In genomic region chr15:27341780-27342343, GRCh38 we compare ENCODE assay signal across 21 cellular contexts.
"Had no signal": no experiment of that assay in that cellular context is flagged by ENCODE, and none has a peak within 500 bp of the region (broad histone marks: within the 10 kb centered on the region; RNA-seq: fewer than 3 reads in every experiment).

No MANE protein-coding gene starts in this region.

- ATAC-seq: esophagus mucosa; gastrocnemius medialis; left ventricle myocardium superior; mucosa of descending colon; natural killer cell; stimulated activated effector memory CD8-positive, alpha-beta T cell treated with anti-CD3 and anti-CD28 coated beads, Interleukin-12 subunit alpha, Interleukin-12 subunit beta, amount 100 ng/mL, for 72 hours; stimulated activated naive CD8-positive, alpha-beta T cell treated with anti-CD3 and anti-CD28 coated beads, Interleukin-15, Interleukin-2, amounts not matched to agents 100 U/mL and 50 U/mL, for 24 hours had no signal

- H3K4me2 ChIP-seq: neural progenitor cell, smooth muscle cell had no signal

- H3K27me3 ChIP-seq: gastrocnemius medialis, neural progenitor cell, ovary, right atrium auricular region, suprapubic skin, tibial artery, upper lobe of left lung, uterus had no signal

- H3K9ac ChIP-seq: neural progenitor cell had no signal

- H3K9me3 ChIP-seq: gastrocnemius medialis, ovary, suprapubic skin, tibial artery, uterus had no signal

- H3K4me3 ChIP-seq: gastrocnemius medialis, mucosa of descending colon, neural progenitor cell, ovary, right atrium auricular region, smooth muscle cell, suprapubic skin, tibial artery, upper lobe of left lung, uterus had no signal

- H3K36me3 ChIP-seq: gastrocnemius medialis, neural progenitor cell, ovary, right atrium auricular region, suprapubic skin, tibial artery, upper lobe of left lung, uterus had no signal

- DNase-seq: effector memory CD4-positive, alpha-beta T cell; gastrocnemius medialis; glutamatergic neuron; islet precursor cell; left ventricle myocardium superior; mammary epithelial cell; mucosa of descending colon; natural killer cell; ovary; stimulated activated CD4-positive, alpha-beta T cell treated with anti-CD3 and anti-CD28 coated beads, Interleukin-4, amount 100 ng/mL, for 1 hour; stimulated activated CD8-positive, alpha-beta memory T cell treated with anti-CD3 and anti-CD28 coated beads, Interleukin-4, amount 100 ng/mL, for 48 hours; stimulated activated naive CD8-positive, alpha-beta T cell treated with anti-CD3 and anti-CD28 coated beads, Interleukin-15, Interleukin-2, amounts not matched to agents 100 U/mL and 50 U/mL, for 24 hours; tibial artery; upper lobe of left lung; uterus had no signal

- H3K27ac ChIP-seq: gastrocnemius medialis, neural progenitor cell, ovary, right atrium auricular region, suprapubic skin, tibial artery, upper lobe of left lung, uterus had no signal

- H3K4me1 ChIP-seq: gastrocnemius medialis, right atrium auricular region, suprapubic skin, tibial artery, upper lobe of left lung, uterus had no signal
